1 cellular context compared by ENCODE assay signal in the genomic region with DNA sequence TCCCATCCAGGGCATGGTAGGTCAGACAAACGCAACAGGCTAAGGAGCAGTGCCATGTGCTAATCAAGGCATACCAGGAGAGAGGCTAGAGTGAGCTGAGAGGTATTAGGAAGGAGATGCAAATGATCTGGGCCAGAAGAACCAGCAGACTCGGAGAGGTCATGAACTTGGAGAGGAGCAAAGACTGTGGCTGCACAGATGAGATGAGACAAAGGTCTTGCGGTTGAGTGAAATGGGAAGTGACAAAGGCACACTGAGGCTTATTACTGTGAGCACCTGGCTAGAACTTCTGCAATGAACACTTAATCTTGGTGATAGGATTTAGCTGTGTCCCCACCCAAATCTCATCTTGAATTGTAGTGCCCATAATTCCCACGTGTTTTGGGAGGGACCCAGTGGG.
TF ChIP-seq lines count a peak whose summit lies in the region.

No MANE protein-coding gene starts in this region.

TF ChIP-seq in SK-N-SH, 30 proteins besides CTCF, POLR2A, EP300 and RAD21 (continued from another document):
- TF ChIP-seq, protein P1, sequence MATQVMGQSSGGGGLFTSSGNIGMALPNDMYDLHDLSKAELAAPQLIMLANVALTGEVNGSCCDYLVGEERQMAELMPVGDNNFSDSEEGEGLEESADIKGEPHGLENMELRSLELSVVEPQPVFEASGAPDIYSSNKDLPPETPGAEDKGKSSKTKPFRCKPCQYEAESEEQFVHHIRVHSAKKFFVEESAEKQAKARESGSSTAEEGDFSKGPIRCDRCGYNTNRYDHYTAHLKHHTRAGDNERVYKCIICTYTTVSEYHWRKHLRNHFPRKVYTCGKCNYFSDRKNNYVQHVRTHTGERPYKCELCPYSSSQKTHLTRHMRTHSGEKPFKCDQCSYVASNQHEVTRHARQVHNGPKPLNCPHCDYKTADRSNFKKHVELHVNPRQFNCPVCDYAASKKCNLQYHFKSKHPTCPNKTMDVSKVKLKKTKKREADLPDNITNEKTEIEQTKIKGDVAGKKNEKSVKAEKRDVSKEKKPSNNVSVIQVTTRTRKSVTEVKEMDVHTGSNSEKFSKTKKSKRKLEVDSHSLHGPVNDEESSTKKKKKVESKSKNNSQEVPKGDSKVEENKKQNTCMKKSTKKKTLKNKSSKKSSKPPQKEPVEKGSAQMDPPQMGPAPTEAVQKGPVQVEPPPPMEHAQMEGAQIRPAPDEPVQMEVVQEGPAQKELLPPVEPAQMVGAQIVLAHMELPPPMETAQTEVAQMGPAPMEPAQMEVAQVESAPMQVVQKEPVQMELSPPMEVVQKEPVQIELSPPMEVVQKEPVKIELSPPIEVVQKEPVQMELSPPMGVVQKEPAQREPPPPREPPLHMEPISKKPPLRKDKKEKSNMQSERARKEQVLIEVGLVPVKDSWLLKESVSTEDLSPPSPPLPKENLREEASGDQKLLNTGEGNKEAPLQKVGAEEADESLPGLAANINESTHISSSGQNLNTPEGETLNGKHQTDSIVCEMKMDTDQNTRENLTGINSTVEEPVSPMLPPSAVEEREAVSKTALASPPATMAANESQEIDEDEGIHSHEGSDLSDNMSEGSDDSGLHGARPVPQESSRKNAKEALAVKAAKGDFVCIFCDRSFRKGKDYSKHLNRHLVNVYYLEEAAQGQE (IDR thresholded peaks at IDR 0.05; ENCODE audit: low read depth, low read length), result no peak
- TF ChIP-seq, protein P2, sequence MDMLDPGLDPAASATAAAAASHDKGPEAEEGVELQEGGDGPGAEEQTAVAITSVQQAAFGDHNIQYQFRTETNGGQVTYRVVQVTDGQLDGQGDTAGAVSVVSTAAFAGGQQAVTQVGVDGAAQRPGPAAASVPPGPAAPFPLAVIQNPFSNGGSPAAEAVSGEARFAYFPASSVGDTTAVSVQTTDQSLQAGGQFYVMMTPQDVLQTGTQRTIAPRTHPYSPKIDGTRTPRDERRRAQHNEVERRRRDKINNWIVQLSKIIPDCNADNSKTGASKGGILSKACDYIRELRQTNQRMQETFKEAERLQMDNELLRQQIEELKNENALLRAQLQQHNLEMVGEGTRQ (IDR thresholded peaks at IDR 0.05; ENCODE audit: borderline replicate concordance, low read depth, low read length), result no peak
- TF ChIP-seq CHD2 (IDR thresholded peaks at IDR 0.05; ENCODE audit: low read length, partially characterized antibody) (no peak), RCOR1 (IDR thresholded peaks at IDR 0.05; ENCODE audit: low read length) (no peak), MEF2A (IDR thresholded peaks at IDR 0.05; ENCODE audit: borderline replicate concordance, low read depth) (no peak), SIN3A (IDR thresholded peaks at IDR 0.05; ENCODE audit: borderline replicate concordance, low read depth, low read length) (no peak), FOXM1 (IDR thresholded peaks at IDR 0.05; ENCODE audit: low read depth) (no peak), TEAD4 (IDR thresholded peaks at IDR 0.05; ENCODE audit: borderline replicate concordance, insufficient read depth) (no peak)
- TF ChIP-seq, protein P3, sequence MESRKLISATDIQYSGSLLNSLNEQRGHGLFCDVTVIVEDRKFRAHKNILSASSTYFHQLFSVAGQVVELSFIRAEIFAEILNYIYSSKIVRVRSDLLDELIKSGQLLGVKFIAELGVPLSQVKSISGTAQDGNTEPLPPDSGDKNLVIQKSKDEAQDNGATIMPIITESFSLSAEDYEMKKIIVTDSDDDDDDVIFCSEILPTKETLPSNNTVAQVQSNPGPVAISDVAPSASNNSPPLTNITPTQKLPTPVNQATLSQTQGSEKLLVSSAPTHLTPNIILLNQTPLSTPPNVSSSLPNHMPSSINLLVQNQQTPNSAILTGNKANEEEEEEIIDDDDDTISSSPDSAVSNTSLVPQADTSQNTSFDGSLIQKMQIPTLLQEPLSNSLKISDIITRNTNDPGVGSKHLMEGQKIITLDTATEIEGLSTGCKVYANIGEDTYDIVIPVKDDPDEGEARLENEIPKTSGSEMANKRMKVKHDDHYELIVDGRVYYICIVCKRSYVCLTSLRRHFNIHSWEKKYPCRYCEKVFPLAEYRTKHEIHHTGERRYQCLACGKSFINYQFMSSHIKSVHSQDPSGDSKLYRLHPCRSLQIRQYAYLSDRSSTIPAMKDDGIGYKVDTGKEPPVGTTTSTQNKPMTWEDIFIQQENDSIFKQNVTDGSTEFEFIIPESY (IDR thresholded peaks at IDR 0.05; ENCODE audit: borderline replicate concordance, low read depth), result no peak
